ENCODE assay signal across 16 cellular contexts in genomic region chr13:79997244-79997643, GRCh38.
A peak's percentile ranks its signal among the peaks of the same experiment; 100 is the strongest.
DNase-seq lines count a peak whose midpoint lies in the region; ATAC-seq and TF ChIP-seq lines count a peak whose summit lies in the region.
"Had no signal": no experiment of that assay in that cellular context is flagged by ENCODE, and none has a peak within 500 bp of the region (broad histone marks: within the 10 kb centered on the region; RNA-seq: fewer than 3 reads in every experiment).

No MANE protein-coding gene starts in this region.

- H3K4me3 ChIP-seq in smooth muscle cell: no peak overlapping the region
- no peak overlapping the region for H3K4me3 ChIP-seq in vagina
- H3K4me3 ChIP-seq: BLaER1, GM23338 had no signal

- H3F3A ChIP-seq in smooth muscle cell (ENCODE audit: low read depth): peaks cover 9% of the 10 kb centered on the region

- H2AFZ ChIP-seq in smooth muscle cell (ENCODE audit: low read depth): peak overlapping the region; percentile 44
- H2AFZ ChIP-seq: GM23338 had no signal

- H3K9me3 ChIP-seq in smooth muscle cell (replicated peaks; ENCODE audit: low read depth) (no peaks in the 10 kb centered on the region), vagina (no peaks in the 10 kb centered on the region)
- H3K9me3 ChIP-seq: BLaER1 had no signal

- in situ Hi-C loops in G401 (cut with HindIII; ENCODE audit: low sequenced_read_pairs): no loop called here

- intact Hi-C loops in vagina (cut with DNase I): no loop called here

- H3K4me2 ChIP-seq in smooth muscle cell: no peak overlapping the region
- H3K4me2 ChIP-seq: BLaER1, GM23338 had no signal

- H3K4me1 ChIP-seq in smooth muscle cell (ENCODE audit: low read depth) (peaks cover 6% of the 10 kb centered on the region), vagina (no peaks in the 10 kb centered on the region)
- H3K4me1 ChIP-seq: BLaER1 had no signal

- 43% methylated on average over 3 of the region's 3 CpGs for WGBS in smooth muscle cell (ENCODE audit: low lambda C conversion rate)

- DNase-seq in G401 (ENCODE audit: low spot score): peak; percentile 99
- DNase-seq in cerebellar cortex (ENCODE audit: low spot score): peak; percentile 99
- DNase-seq in fibroblast of peridontal ligament (ENCODE audit: extremely low read depth): peak; percentile 24
- no peak for DNase-seq in smooth muscle cell (lab: John Stamatoyannopoulos, UW; ENCODE audit: unreplicated experiment)
- no peak for DNase-seq in vagina (ENCODE audit: extremely low spot score in 2 of 2)
- DNase-seq: 8988T; CD4-positive, alpha-beta memory T cell; DMS153; DMS79; GF-D8; HCEC 1CT had no signal

- H4K20me1 ChIP-seq in smooth muscle cell (ENCODE audit: low read depth): no peaks in the 10 kb centered on the region
- H4K20me1 ChIP-seq: BLaER1 had no signal

- H3K27ac ChIP-seq in smooth muscle cell (ENCODE audit: low read depth) (no peak overlapping the region), vagina (no peak overlapping the region)
- H3K27ac ChIP-seq: BLaER1 had no signal

- H3K36me3 ChIP-seq in smooth muscle cell (ENCODE audit: low read depth) (no peaks in the 10 kb centered on the region), vagina (no peaks in the 10 kb centered on the region)
- H3K36me3 ChIP-seq: BLaER1 had no signal

- ATAC-seq in HG03520 (IDR thresholded peaks at IDR 0.05; ENCODE audit: unreplicated experiment) (no peak), HG03135 (IDR thresholded peaks at IDR 0.05; ENCODE audit: unreplicated experiment) (no peak)
- ATAC-seq: GM23338, HepG2 had no signal

- H3K79me2 ChIP-seq in smooth muscle cell (ENCODE audit: low read depth): no peaks in the 10 kb centered on the region

- H3K27me3 ChIP-seq in smooth muscle cell (ENCODE audit: low read depth): no peaks in the 10 kb centered on the region
- no peaks in the 10 kb centered on the region for H3K27me3 ChIP-seq in vagina
- H3K27me3 ChIP-seq: BLaER1 had no signal

- TF ChIP-seq POLR2A in vagina (IDR thresholded peaks at IDR 0.05): no peak

- no peak overlapping the region for H3K9ac ChIP-seq in smooth muscle cell (ENCODE audit: low read depth)
- H3K9ac ChIP-seq: BLaER1 had no signal

- no peak for TF ChIP-seq CTCF in smooth muscle cell (IDR thresholded peaks at IDR 0.05; ENCODE audit: borderline replicate concordance, insufficient read depth, poor library complexity, severe bottlenecking)
- no peak for TF ChIP-seq CTCF in vagina (IDR thresholded peaks at IDR 0.05)

Comparison
In these comparisons a context has a peak if more than half of its experiments do, and no peak if none do; other contexts are left out.
1. DNase-seq: peak in G401 (single experiment), cerebellar cortex (single experiment) and fibroblast of peridontal ligament (single experiment); none in smooth muscle cell (single experiment) and vagina (0 of 2).